Comparison of ENCODE assay signal across 35 cellular contexts in genomic region chr7:153397459-153397858, GRCh38.
"Had no signal": no experiment of that assay in that cellular context is flagged by ENCODE, and none has a peak within 500 bp of the region (broad histone marks: within the 10 kb centered on the region; RNA-seq: fewer than 3 reads in every experiment).

No MANE protein-coding gene starts in this region.

- DNase-seq: Karpas-422, Kasumi-1, KG1, MG63, MM.1S, MV-4-11, NCI-H1048, NCI-H1092, NCI-H1092 treated with DMSO at 0.1 percent for 48 hours, NCI-H1105, NCI-H1105 treated with DMSO at 0.1 percent for 48 hours, NCI-H1417, NCI-H1417 treated with DMSO at 0.1 percent for 48 hours, NCI-H1436, NCI-H1436 treated with DMSO at 0.1 percent for 48 hours, NCI-H146, NCI-H1694, NCI-H1694 treated with DMSO at 0.1 percent for 48 hours, NCI-H187, NCI-H187 treated with DMSO at 0.1 percent for 48 hours, NCI-H1930, NCI-H2029, NCI-H2029 treated with DMSO at 0.1 percent for 48 hours, NCI-H2081, NCI-H2081 treated with DMSO at 0.1 percent for 48 hours, NCI-H2107, NCI-H2171, NCI-H2171 treated with DMSO at 0.1 percent for 48 hours, NCI-H2227 treated with DMSO at 0.1 percent for 48 hours, NCI-H226, NCI-H345, NCI-H446, NCI-H446 treated with DMSO at 0.1 percent for 48 hours, NCI-H510A had no signal

- H3K36me3 ChIP-seq: MG63 had no signal

- H3K9me3 ChIP-seq: MG63 had no signal

- H3K9ac ChIP-seq: KMS-11 had no signal

- H3K4me3 ChIP-seq: MG63 had no signal

- H3K27me3 ChIP-seq: MG63 had no signal

- H3K4me2 ChIP-seq: KMS-11 had no signal

- H3K27ac ChIP-seq: KMS-11 had no signal
